In the genomic region with DNA sequence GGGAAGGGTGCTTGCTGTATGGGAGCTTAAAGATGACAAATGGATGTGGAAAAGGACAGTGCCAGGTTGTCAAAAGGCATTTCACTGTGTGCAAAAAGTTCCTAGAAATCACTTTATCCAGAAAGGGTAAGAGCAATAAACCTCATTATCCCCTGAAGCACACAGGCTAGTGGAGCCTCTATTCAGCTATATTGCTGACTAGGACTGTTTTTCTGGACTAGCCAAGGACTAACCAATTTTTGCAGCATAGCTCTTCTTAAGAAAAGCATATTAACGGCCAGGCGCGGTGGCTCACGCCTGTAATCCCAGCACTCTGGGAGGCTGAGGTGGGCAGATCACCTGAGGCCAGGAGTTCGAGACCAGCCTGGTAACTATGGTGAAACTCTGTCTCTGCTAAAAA, we compare ENCODE assay signal across 4 cellular contexts.
TF ChIP-seq lines count a peak whose summit lies in the region.

No MANE protein-coding gene starts in this region.

TF ChIP-seq in HepG2, 621 proteins besides CTCF, POLR2A, EP300 and RAD21:
- TF ChIP-seq, protein P1, sequence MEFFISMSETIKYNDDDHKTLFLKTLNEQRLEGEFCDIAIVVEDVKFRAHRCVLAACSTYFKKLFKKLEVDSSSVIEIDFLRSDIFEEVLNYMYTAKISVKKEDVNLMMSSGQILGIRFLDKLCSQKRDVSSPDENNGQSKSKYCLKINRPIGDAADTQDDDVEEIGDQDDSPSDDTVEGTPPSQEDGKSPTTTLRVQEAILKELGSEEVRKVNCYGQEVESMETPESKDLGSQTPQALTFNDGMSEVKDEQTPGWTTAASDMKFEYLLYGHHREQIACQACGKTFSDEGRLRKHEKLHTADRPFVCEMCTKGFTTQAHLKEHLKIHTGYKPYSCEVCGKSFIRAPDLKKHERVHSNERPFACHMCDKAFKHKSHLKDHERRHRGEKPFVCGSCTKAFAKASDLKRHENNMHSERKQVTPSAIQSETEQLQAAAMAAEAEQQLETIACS (CRISPR knock-in tag; IDR thresholded peaks at IDR 0.05), result no peak
- TF ChIP-seq ZNF562 (CRISPR knock-in tag; IDR thresholded peaks at IDR 0.05; ENCODE audit: borderline replicate concordance), result no peak
- TF ChIP-seq ZNF460 (CRISPR knock-in tag; IDR thresholded peaks at IDR 0.05; ENCODE audit: borderline replicate concordance), result no peak
- TF ChIP-seq MAFK (conservative IDR thresholded peaks at IDR 0.05 in 1 of 2, IDR thresholded peaks at IDR 0.05 in 1 of 2; ENCODE audit: low read length in 2 of 2), result peak; percentile 52 to 78
- peak; percentile 66 for TF ChIP-seq MAFF (IDR thresholded peaks at IDR 0.05; ENCODE audit: low read depth, low read length)
- TF ChIP-seq SMYD3 (CRISPR knock-in tag; IDR thresholded peaks at IDR 0.05), result no peak
TF ChIP-seq in HepG2: peak in this region for 2.

TF ChIP-seq in IMR-90, 13 proteins besides CTCF, POLR2A, EP300 and RAD21:
- TF ChIP-seq ELK1 (IDR thresholded peaks at IDR 0.05; ENCODE audit: borderline replicate concordance, low read depth, low read length) (no peak), MAFK (IDR thresholded peaks at IDR 0.05; ENCODE audit: low read depth, low read length) (peak; percentile 64)

TF ChIP-seq in K562, 482 proteins besides CTCF, POLR2A, EP300 and RAD21:
- TF ChIP-seq NRF1 (conservative IDR thresholded peaks at IDR 0.05 in 1 of 2, IDR thresholded peaks at IDR 0.05 in 1 of 2) (no peak), ZNF316 (IDR thresholded peaks at IDR 0.05) (peak; percentile 75), C11orf30 (IDR thresholded peaks at IDR 0.05; ENCODE audit: low read depth) (peak; percentile 64), MAFK (IDR thresholded peaks at IDR 0.05; ENCODE audit: low read length) (peak; percentile 20; the same call in 1 of the 2 replicates), MAFG (tag; conservative IDR thresholded peaks at IDR 0.05) (peak; percentile 52), MBD2 (IDR thresholded peaks at IDR 0.05; ENCODE audit: borderline replicate concordance, low read depth) (no peak), MAFF (IDR thresholded peaks at IDR 0.05; ENCODE audit: low read length) (peak; percentile 56), ZNF24 (IDR thresholded peaks at IDR 0.05) (no peak)

TF ChIP-seq in GM23338, 12 proteins besides CTCF, POLR2A, EP300 and RAD21:
- TF ChIP-seq, protein P2, sequence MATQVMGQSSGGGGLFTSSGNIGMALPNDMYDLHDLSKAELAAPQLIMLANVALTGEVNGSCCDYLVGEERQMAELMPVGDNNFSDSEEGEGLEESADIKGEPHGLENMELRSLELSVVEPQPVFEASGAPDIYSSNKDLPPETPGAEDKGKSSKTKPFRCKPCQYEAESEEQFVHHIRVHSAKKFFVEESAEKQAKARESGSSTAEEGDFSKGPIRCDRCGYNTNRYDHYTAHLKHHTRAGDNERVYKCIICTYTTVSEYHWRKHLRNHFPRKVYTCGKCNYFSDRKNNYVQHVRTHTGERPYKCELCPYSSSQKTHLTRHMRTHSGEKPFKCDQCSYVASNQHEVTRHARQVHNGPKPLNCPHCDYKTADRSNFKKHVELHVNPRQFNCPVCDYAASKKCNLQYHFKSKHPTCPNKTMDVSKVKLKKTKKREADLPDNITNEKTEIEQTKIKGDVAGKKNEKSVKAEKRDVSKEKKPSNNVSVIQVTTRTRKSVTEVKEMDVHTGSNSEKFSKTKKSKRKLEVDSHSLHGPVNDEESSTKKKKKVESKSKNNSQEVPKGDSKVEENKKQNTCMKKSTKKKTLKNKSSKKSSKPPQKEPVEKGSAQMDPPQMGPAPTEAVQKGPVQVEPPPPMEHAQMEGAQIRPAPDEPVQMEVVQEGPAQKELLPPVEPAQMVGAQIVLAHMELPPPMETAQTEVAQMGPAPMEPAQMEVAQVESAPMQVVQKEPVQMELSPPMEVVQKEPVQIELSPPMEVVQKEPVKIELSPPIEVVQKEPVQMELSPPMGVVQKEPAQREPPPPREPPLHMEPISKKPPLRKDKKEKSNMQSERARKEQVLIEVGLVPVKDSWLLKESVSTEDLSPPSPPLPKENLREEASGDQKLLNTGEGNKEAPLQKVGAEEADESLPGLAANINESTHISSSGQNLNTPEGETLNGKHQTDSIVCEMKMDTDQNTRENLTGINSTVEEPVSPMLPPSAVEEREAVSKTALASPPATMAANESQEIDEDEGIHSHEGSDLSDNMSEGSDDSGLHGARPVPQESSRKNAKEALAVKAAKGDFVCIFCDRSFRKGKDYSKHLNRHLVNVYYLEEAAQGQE (IDR thresholded peaks at IDR 0.05; ENCODE audit: unreplicated experiment), result no peak
- TF ChIP-seq ZNF114 (CRISPR knock-in tag; IDR thresholded peaks at IDR 0.05), result no peak
- TF ChIP-seq, protein P3, sequence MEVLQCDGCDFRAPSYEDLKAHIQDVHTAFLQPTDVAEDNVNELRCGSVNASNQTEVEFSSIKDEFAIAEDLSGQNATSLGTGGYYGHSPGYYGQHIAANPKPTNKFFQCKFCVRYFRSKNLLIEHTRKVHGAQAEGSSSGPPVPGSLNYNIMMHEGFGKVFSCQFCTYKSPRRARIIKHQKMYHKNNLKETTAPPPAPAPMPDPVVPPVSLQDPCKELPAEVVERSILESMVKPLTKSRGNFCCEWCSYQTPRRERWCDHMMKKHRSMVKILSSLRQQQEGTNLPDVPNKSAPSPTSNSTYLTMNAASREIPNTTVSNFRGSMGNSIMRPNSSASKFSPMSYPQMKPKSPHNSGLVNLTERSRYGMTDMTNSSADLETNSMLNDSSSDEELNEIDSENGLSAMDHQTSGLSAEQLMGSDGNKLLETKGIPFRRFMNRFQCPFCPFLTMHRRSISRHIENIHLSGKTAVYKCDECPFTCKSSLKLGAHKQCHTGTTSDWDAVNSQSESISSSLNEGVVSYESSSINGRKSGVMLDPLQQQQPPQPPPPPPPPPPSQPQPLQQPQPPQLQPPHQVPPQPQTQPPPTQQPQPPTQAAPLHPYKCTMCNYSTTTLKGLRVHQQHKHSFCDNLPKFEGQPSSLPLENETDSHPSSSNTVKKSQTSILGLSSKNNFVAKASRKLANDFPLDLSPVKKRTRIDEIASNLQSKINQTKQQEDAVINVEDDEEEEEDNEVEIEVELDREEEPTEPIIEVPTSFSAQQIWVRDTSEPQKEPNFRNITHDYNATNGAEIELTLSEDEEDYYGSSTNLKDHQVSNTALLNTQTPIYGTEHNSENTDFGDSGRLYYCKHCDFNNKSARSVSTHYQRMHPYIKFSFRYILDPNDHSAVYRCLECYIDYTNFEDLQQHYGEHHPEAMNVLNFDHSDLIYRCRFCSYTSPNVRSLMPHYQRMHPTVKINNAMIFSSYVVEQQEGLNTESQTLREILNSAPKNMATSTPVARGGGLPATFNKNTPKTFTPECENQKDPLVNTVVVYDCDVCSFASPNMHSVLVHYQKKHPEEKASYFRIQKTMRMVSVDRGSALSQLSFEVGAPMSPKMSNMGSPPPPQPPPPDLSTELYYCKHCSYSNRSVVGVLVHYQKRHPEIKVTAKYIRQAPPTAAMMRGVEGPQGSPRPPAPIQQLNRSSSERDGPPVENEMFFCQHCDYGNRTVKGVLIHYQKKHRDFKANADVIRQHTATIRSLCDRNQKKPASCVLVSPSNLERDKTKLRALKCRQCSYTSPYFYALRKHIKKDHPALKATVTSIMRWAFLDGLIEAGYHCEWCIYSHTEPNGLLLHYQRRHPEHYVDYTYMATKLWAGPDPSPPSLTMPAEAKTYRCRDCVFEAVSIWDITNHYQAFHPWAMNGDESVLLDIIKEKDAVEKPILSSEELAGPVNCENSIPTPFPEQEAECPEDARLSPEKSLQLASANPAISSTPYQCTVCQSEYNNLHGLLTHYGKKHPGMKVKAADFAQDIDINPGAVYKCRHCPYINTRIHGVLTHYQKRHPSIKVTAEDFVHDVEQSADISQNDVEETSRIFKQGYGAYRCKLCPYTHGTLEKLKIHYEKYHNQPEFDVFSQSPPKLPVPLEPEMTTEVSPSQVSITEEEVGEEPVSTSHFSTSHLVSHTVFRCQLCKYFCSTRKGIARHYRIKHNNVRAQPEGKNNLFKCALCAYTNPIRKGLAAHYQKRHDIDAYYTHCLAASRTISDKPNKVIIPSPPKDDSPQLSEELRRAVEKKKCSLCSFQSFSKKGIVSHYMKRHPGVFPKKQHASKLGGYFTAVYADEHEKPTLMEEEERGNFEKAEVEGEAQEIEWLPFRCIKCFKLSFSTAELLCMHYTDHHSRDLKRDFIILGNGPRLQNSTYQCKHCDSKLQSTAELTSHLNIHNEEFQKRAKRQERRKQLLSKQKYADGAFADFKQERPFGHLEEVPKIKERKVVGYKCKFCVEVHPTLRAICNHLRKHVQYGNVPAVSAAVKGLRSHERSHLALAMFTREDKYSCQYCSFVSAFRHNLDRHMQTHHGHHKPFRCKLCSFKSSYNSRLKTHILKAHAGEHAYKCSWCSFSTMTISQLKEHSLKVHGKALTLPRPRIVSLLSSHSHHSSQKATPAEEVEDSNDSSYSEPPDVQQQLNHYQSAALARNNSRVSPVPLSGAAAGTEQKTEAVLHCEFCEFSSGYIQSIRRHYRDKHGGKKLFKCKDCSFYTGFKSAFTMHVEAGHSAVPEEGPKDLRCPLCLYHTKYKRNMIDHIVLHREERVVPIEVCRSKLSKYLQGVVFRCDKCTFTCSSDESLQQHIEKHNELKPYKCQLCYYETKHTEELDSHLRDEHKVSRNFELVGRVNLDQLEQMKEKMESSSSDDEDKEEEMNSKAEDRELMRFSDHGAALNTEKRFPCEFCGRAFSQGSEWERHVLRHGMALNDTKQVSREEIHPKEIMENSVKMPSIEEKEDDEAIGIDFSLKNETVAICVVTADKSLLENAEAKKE (CRISPR knock-in tag; IDR thresholded peaks at IDR 0.05), result no peak
- no peak for TF ChIP-seq STAT1 (IDR thresholded peaks at IDR 0.05; ENCODE audit: unreplicated experiment)
- TF ChIP-seq JUNB (IDR thresholded peaks at IDR 0.05; ENCODE audit: unreplicated experiment), result no peak
- no peak for TF ChIP-seq NANOG (IDR thresholded peaks at IDR 0.05; ENCODE audit: borderline replicate concordance)
- TF ChIP-seq EZH2phosphoT487 (IDR thresholded peaks at IDR 0.05; ENCODE audit: unreplicated experiment), result no peak
- no peak for TF ChIP-seq ETS1 (IDR thresholded peaks at IDR 0.05)
- no peak for TF ChIP-seq CREB1 (CRISPR knock-in tag; IDR thresholded peaks at IDR 0.05; ENCODE audit: low read depth)
